Comparison of ENCODE assay signal across 17 cellular contexts in genomic region chr7:80640841-80641240, GRCh38. TPM values are rescaled to one million over a fixed set of nuclear protein-coding genes. Genes with fewer than 3 reads are reported as not detected.
DNase-seq lines count a peak whose midpoint lies in the region; ATAC-seq, FAIRE-seq and TF ChIP-seq lines count a peak whose summit lies in the region.
"Had no signal": no experiment of that assay in that cellular context is flagged by ENCODE, and none has a peak within 500 bp of the region (broad histone marks: within the 10 kb centered on the region; RNA-seq: fewer than 3 reads in every experiment).

No MANE protein-coding gene starts in this region.

- TF ChIP-seq EP300 in GM12878 (IDR thresholded peaks at IDR 0.05; ENCODE audit: borderline replicate concordance in 1 of 2, control insufficient read depth in 1 of 2, low read depth in 2 of 2, low read length in 2 of 2), result no peak

- H3K9me3 Mint-ChIP-seq in activated naive CD4-positive, alpha-beta T cell treated with anti-CD3 and anti-CD28 coated beads, Interleukin-2, amount 10 ng/mL, durations not matched to agents 7 days and 5 days, result no peaks in the 10 kb centered on the region
- H3K9me3 Mint-ChIP-seq: nephron progenitor cell had no signal

- H3K4me2 ChIP-seq in GM12878 (ENCODE audit: control insufficient read depth, insufficient read depth), result no peak overlapping the region
- no peak overlapping the region for H3K4me2 ChIP-seq in keratinocyte (ENCODE audit: control insufficient read depth, extremely low read depth, insufficient read depth, low read depth, low read length)

- H3K36me3 Mint-ChIP-seq in activated naive CD4-positive, alpha-beta T cell treated with anti-CD3 and anti-CD28 coated beads, Interleukin-2, amount 10 ng/mL, durations not matched to agents 7 days and 5 days, result no peaks in the 10 kb centered on the region

- ATAC-seq in GM12878 (no peak), GM18907 (IDR thresholded peaks at IDR 0.05; ENCODE audit: unreplicated experiment) (no peak)

- H3K9me1 ChIP-seq in keratinocyte (ENCODE audit: control insufficient read depth, extremely low read depth, insufficient read depth, low read length), result no peaks in the 10 kb centered on the region

- no peaks in the 10 kb centered on the region for H3K4me1 Mint-ChIP-seq in activated naive CD4-positive, alpha-beta T cell treated with anti-CD3 and anti-CD28 coated beads, Interleukin-2, amount 10 ng/mL, durations not matched to agents 7 days and 5 days
- H3K4me1 Mint-ChIP-seq: nephron progenitor cell had no signal

- H3K9me3 ChIP-seq in GM12878 (replicated peaks; ENCODE audit: control insufficient read depth, insufficient read depth, low read length), result no peaks in the 10 kb centered on the region; the same call in 2 of the 3 replicates
- no peaks in the 10 kb centered on the region for H3K9me3 ChIP-seq in keratinocyte (ENCODE audit: control insufficient read depth, low read depth, low read length)
- H3K9me3 ChIP-seq in prostate gland, result no peaks in the 10 kb centered on the region
- H3K9me3 ChIP-seq in vagina, result no peaks in the 10 kb centered on the region

- DNase-seq in ACHN (peak; percentile 87), HK-2 (ENCODE audit: unreplicated experiment) (peak; percentile 5), GM12878 (ENCODE audit: low read depth, low spot score) (no peak), keratinocyte (ENCODE audit: low read depth, low spot score) (no peak), prostate gland (ENCODE audit: low spot score) (no peak), vagina (ENCODE audit: extremely low spot score in 2 of 2) (no peak)
- no peak for DNase-seq in activated naive CD4-positive, alpha-beta T cell treated with anti-CD3 and anti-CD28 coated beads, Interleukin-2, amount 10 ng/mL, durations not matched to agents 7 days and 5 days
- DNase-seq: activated T-cell treated with anti-CD3 and anti-CD28 coated beads, Interleukin-2, amount 50 U/mL, for 48 hours; islet precursor cell; NCI-H1105 treated with DMSO at 0.1 percent for 48 hours; NCI-H510A treated with DMSO at 0.1 percent for 48 hours; nephron progenitor cell; stimulated activated CD8-positive, alpha-beta memory T cell treated with anti-CD3 and anti-CD28 coated beads, Interleukin-4, amount 100 ng/mL, for 48 hours had no signal

- FAIRE-seq in GM12878 (lab: Jason Lieb, UNC) (no peak), keratinocyte (lab: Jason Lieb, UNC) (peak; percentile 9)

- no peaks in the 10 kb centered on the region for H3K27me3 Mint-ChIP-seq in activated naive CD4-positive, alpha-beta T cell treated with anti-CD3 and anti-CD28 coated beads, Interleukin-2, amount 10 ng/mL, durations not matched to agents 7 days and 5 days

- RAD21 ChIA-PET in GM12878 (lab: Charles Lee; ENCODE audit: unreplicated experiment), result no interaction called here

- 0% methylated on average over 1 of the region's 1 CpG for WGBS in GM12878 (ENCODE audit: insufficient coverage, insufficient replicate concordance, low lambda C conversion rate, missing lambda C conversion rate)
- WGBS in prostate gland, result 90% methylated on average over 1 of the region's 1 CpG

- no peaks in the 10 kb centered on the region for H3K79me2 ChIP-seq in GM12878 (ENCODE audit: control insufficient read depth, insufficient read depth, low read length)
- no peaks in the 10 kb centered on the region for H3K79me2 ChIP-seq in keratinocyte (ENCODE audit: control insufficient read depth, insufficient read depth, low read length)

- CTCF ChIA-PET in GM12878 (lab: Yijun Ruan, JAX), result interaction anchor here (0.9 kb wide), 1 partner anchor 9 kb away, joined by 3 read pairs; no protein-coding TSS in a partner anchor
- CTCF ChIA-PET in activated naive CD4-positive, alpha-beta T cell treated with anti-CD3 and anti-CD28 coated beads, Interleukin-2, amount 10 ng/mL, durations not matched to agents 7 days and 5 days (lab: Charles Lee), result no interaction called here

- no peaks in the 10 kb centered on the region for H3K36me3 ChIP-seq in GM12878 (ENCODE audit: control insufficient read depth in 2 of 2, insufficient read depth in 2 of 2, low read length in 1 of 2)
- H3K36me3 ChIP-seq in keratinocyte (ENCODE audit: control insufficient read depth in 2 of 2, extremely low read depth in 1 of 2, insufficient read depth in 2 of 2, low read length in 2 of 2), result no peaks in the 10 kb centered on the region
- H3K36me3 ChIP-seq in prostate gland, result no peaks in the 10 kb centered on the region
- H3K36me3 ChIP-seq in vagina, result no peaks in the 10 kb centered on the region
- H3K36me3 ChIP-seq: cardiac muscle cell had no signal

- H2AFZ ChIP-seq in GM12878 (ENCODE audit: control insufficient read depth, low read depth, low read length), result no peak overlapping the region
- no peak overlapping the region for H2AFZ ChIP-seq in keratinocyte (ENCODE audit: control insufficient read depth, low read length)

- H3K9ac ChIP-seq in GM12878 (ENCODE audit: control insufficient read depth, insufficient read depth, low read length), result no peak overlapping the region
- H3K9ac ChIP-seq in keratinocyte (ENCODE audit: control insufficient read depth, extremely low read depth, insufficient read depth, low read length), result no peak overlapping the region

- H3K4me3 ChIP-seq in GM12878 (no peak overlapping the region), keratinocyte (ENCODE audit: control insufficient read depth in 2 of 3, extremely low read depth in 1 of 3, insufficient read depth in 2 of 3, low read depth in 1 of 3, low read length in 3 of 3) (no peak overlapping the region), prostate gland (no peak overlapping the region), vagina (no peak overlapping the region)
- H3K4me3 ChIP-seq: cardiac muscle cell had no signal

- H3K27ac ChIP-seq in GM12878 (ENCODE audit: control insufficient read depth, insufficient read depth), result no peak overlapping the region
- H3K27ac ChIP-seq in keratinocyte (ENCODE audit: control insufficient read depth, insufficient read depth, low read length), result no peak overlapping the region
- no peak overlapping the region for H3K27ac ChIP-seq in prostate gland
- no peak overlapping the region for H3K27ac ChIP-seq in vagina
- H3K27ac ChIP-seq: cardiac muscle cell, epithelial cell of prostate, VCaP had no signal

- H4K20me1 ChIP-seq in GM12878 (ENCODE audit: control insufficient read depth, insufficient read depth) (no peaks in the 10 kb centered on the region), keratinocyte (ENCODE audit: control insufficient read depth, extremely low read depth, insufficient read depth, low read length) (no peaks in the 10 kb centered on the region)

- TF ChIP-seq RAD21 in GM12878 (IDR thresholded peaks at IDR 0.05; ENCODE audit: insufficient read depth, low read depth, low read length), result no peak

- SMC1A ChIA-PET in GM12878 (lab: Charles Lee; ENCODE audit: uncharacterized antibody, unreplicated experiment), result no interaction called here

- intact Hi-C loops in GM12878 (cut with micrococcal nuclease; ENCODE audit: unreplicated experiment) (no loop called here), prostate gland (cut with DNase I) (no loop called here), vagina (cut with DNase I) (no loop called here)

- H3K27me3 ChIP-seq in GM12878 (replicated peaks in 1 of 2; ENCODE audit: control insufficient read depth in 2 of 2, insufficient read depth in 2 of 2, low read length in 1 of 2) (no peaks in the 10 kb centered on the region), keratinocyte (ENCODE audit: control insufficient read depth, extremely low read depth, insufficient read depth, low read length) (no peaks in the 10 kb centered on the region), prostate gland (replicated peaks; ENCODE audit: insufficient read depth) (no peaks in the 10 kb centered on the region), vagina (no peaks in the 10 kb centered on the region)
- H3K27me3 ChIP-seq: cardiac muscle cell had no signal

- TF ChIP-seq CTCF in GM12878 (IDR thresholded peaks at IDR 0.05 in 2 of 3, conservative IDR thresholded peaks at IDR 0.05 in 1 of 3; ENCODE audit: control insufficient read depth in 2 of 3, extremely low read depth in 1 of 3, insufficient read depth in 1 of 3, low read depth in 3 of 3, low read length in 3 of 3) (no peak), keratinocyte (optimal IDR thresholded peaks at IDR 0.05 in 1 of 3, IDR thresholded peaks at IDR 0.05 in 1 of 3, conservative IDR thresholded peaks at IDR 0.05 in 1 of 3; ENCODE audit: extremely low read depth in 1 of 3, insufficient read depth in 2 of 3, low read length in 3 of 3) (no peak), prostate gland (IDR thresholded peaks at IDR 0.05) (no peak), vagina (IDR thresholded peaks at IDR 0.05) (no peak)

- no peak overlapping the region for H3K4me3 Mint-ChIP-seq in activated naive CD4-positive, alpha-beta T cell treated with anti-CD3 and anti-CD28 coated beads, Interleukin-2, amount 10 ng/mL, durations not matched to agents 7 days and 5 days
- H3K4me3 Mint-ChIP-seq: nephron progenitor cell had no signal

- no peak overlapping the region for H3K27ac Mint-ChIP-seq in activated naive CD4-positive, alpha-beta T cell treated with anti-CD3 and anti-CD28 coated beads, Interleukin-2, amount 10 ng/mL, durations not matched to agents 7 days and 5 days
- H3K27ac Mint-ChIP-seq: nephron progenitor cell had no signal

- dilution Hi-C loops in keratinocyte (cut with MboI; ENCODE audit: extremely low pct_ligation_motif_present, low sequenced_read_pairs), result no loop called here

- H3K4me1 ChIP-seq in GM12878 (ENCODE audit: control insufficient read depth, insufficient read depth, low read length) (peaks cover 3% of the 10 kb centered on the region; the same call in 1 of the 2 replicates), keratinocyte (ENCODE audit: control insufficient read depth, extremely low read depth, insufficient read depth, low read length) (peaks cover 13% of the 10 kb centered on the region), prostate gland (replicated peaks) (no peaks in the 10 kb centered on the region), vagina (no peaks in the 10 kb centered on the region)

- in situ Hi-C loops in ACHN (cut with HindIII; ENCODE audit: low pct_ligation_motif_present, low pct_unique_long_range_greater_than_20kb, low sequenced_read_pairs), result no loop called here
- in situ Hi-C loops in GM12878 (cut with MboI), result no loop called here

- POLR2A ChIA-PET in GM12878 (lab: Charles Lee), result no interaction called here

- BruUV-seq in GM12878 (replicated peaks; lab: Mats Ljungman, UMichigan), result no TSS peak

- TF ChIP-seq POLR2A in GM12878 (IDR thresholded peaks at IDR 0.05; ENCODE audit: low read depth, low read length) (no peak), prostate gland (IDR thresholded peaks at IDR 0.05) (no peak), vagina (IDR thresholded peaks at IDR 0.05) (no peak)

RNA-seq across cellular contexts. Expression of gene CD36, which starts 2.4 kb away (rescaled TPM):
- total RNA-seq in GM12878 (2013; cell fraction: nucleolus; rRNA removed), result 30.7 and 32.0 TPM in 2 replicates
- 146 and 163 TPM in 2 replicates for total RNA-seq in GM12878 (2014; rRNA removed)
- 197 and 209 TPM in 2 replicates for total RNA-seq in GM12878 (2014; rRNA removed; fragmentation: Illumina TruSeq; extraction: Trizol)
- 113 and 117 TPM in 2 replicates for total RNA-seq in GM12878 (2021)
- not detected for polyA plus RNA-seq in GM12878 (2011; ENCODE audit: low read depth)
- polyA plus RNA-seq in GM12878 (2011; rRNA removed), result 0.20 and 0.26 TPM in 2 replicates
- 0.07 and 0.19 TPM in 2 replicates for polyA plus RNA-seq in GM12878 (2011; cell fraction: cytosol; rRNA removed)
- polyA plus RNA-seq in GM12878 (2011; cell fraction: nucleus; rRNA removed), result 0.06 and 0.31 TPM in 2 replicates
- 0.08 and 0.14 TPM in 2 replicates for polyA plus RNA-seq in GM12878 (2012)
- 194 and 246 TPM in 2 replicates for polyA plus RNA-seq in GM12878 (2014; fragmentation: Illumina TruSeq; extraction: Trizol)
- 100 to 1,000 TPM; 160 to 283 TPM for polyA plus RNA-seq in GM12878 (2014; fragmentation: Nextera tagmentation; extraction: Ambion mirVana)
- polyA plus RNA-seq in GM12878 (2014; rRNA removed), result 94.1 and 115 TPM in 2 replicates
- 100 to 1,000 TPM; 184 to 196 TPM for polyA plus RNA-seq in GM12878 (2016; fragmentation: Nextera tagmentation; extraction: Ambion mirVana)
- not detected in 2 replicates for polyA minus RNA-seq in GM12878 (2011; rRNA and poly(A)+ RNA removed)
- polyA minus RNA-seq in GM12878 (2011; cell fraction: cytosol; rRNA and poly(A)+ RNA removed), result not detected in 2 replicates
- polyA minus RNA-seq in GM12878 (2011; cell fraction: nucleus; rRNA and poly(A)+ RNA removed), result not detected in 2 replicates
- 0.05 to 1.1 TPM (median 0.59 TPM) in 3 replicates for polyA plus RNA-seq in keratinocyte
- polyA plus RNA-seq in keratinocyte (2011; ENCODE audit: low read depth), result 11.9 TPM
- 0.16 and 0.19 TPM in 2 replicates for polyA plus RNA-seq in keratinocyte (2011; cell fraction: cytosol; rRNA removed)
- 0.45 and 1.1 TPM in 2 replicates for polyA plus RNA-seq in keratinocyte (2011; cell fraction: nucleus; rRNA removed)
- polyA plus RNA-seq in keratinocyte (2012; ENCODE audit: low replicate concordance), result 0.10 and 8.0 TPM in 2 replicates
- polyA minus RNA-seq in keratinocyte, result 0.96 TPM in 1 of 3 replicates, not detected in the others
- not detected for polyA minus RNA-seq in keratinocyte (2011; cell fraction: cytosol; rRNA and poly(A)+ RNA removed)
- polyA minus RNA-seq in keratinocyte (2011; cell fraction: nucleus; rRNA and poly(A)+ RNA removed), result 0.84 and 1.8 TPM in 2 replicates
- total RNA-seq in prostate gland, result 1 to 10 TPM; 5.7 to 7.2 TPM
- 102 TPM for total RNA-seq in vagina

Comparison
In these comparisons a context has a peak if more than half of its experiments do, and no peak if none do; other contexts are left out.
1. DNase-seq: peak in ACHN (single experiment) and HK-2 (single experiment); none in GM12878 (single experiment), keratinocyte (single experiment), activated naive CD4-positive, alpha-beta T cell treated with anti-CD3 and anti-CD28 coated beads, Interleukin-2, amount 10 ng/mL, durations not matched to agents 7 days and 5 days (single experiment), prostate gland (single experiment) and vagina (0 of 2).